ENCODE assay signal across 11 cellular contexts in genomic region chr13:102872131-102872530, GRCh38.
"Had no signal": no experiment of that assay in that cellular context is flagged by ENCODE, and none has a peak within 500 bp of the region (broad histone marks: within the 10 kb centered on the region; RNA-seq: fewer than 3 reads in every experiment).

No MANE protein-coding gene starts in this region.

- H3K9me3 Mint-ChIP-seq: dendritic cell treated with granulocyte-macrophage colony-stimulating factor and Interleukin-4, amounts not matched to agents 40 ng/mL and 50 ng/mL, for 4 days had no signal

- H3K9me3 ChIP-seq: body of pancreas, tibial nerve had no signal

- DNase-seq: activated CD4-positive, alpha-beta T cell treated with anti-CD3 and anti-CD28 coated beads for 48 hours; activated naive CD4-positive, alpha-beta T cell; activated T-cell treated with anti-CD3 and anti-CD28 coated beads, Interleukin-2, amount 50 U/mL, for 48 hours; amniotic stem cell; body of pancreas; stimulated activated CD4-positive, alpha-beta T cell treated with anti-CD3 and anti-CD28 coated beads, Interleukin-15, amount 100 ng/mL, for 24 hours; stimulated activated CD4-positive, alpha-beta T cell treated with anti-CD3 and anti-CD28 coated beads, Interleukin-4, amount 100 ng/mL, for 4 hours had no signal

- ATAC-seq: body of pancreas had no signal

- H3K27me3 Mint-ChIP-seq: dendritic cell treated with granulocyte-macrophage colony-stimulating factor and Interleukin-4, amounts not matched to agents 40 ng/mL and 50 ng/mL, for 4 days had no signal

- H3K27ac Mint-ChIP-seq: dendritic cell treated with granulocyte-macrophage colony-stimulating factor and Interleukin-4, amounts not matched to agents 40 ng/mL and 50 ng/mL, for 4 days had no signal

- H3K4me3 Mint-ChIP-seq: dendritic cell treated with granulocyte-macrophage colony-stimulating factor and Interleukin-4, amounts not matched to agents 40 ng/mL and 50 ng/mL, for 4 days had no signal

- H3K27me3 ChIP-seq: body of pancreas, hepatocyte, tibial nerve had no signal

- H3K27ac ChIP-seq: body of pancreas, hepatocyte, parathyroid adenoma, tibial nerve had no signal

- H3K4me1 ChIP-seq: parathyroid adenoma had no signal

- H3K4me3 ChIP-seq: body of pancreas, hepatocyte, tibial nerve had no signal
